13 cellular contexts compared by ENCODE assay signal in the genomic region with DNA sequence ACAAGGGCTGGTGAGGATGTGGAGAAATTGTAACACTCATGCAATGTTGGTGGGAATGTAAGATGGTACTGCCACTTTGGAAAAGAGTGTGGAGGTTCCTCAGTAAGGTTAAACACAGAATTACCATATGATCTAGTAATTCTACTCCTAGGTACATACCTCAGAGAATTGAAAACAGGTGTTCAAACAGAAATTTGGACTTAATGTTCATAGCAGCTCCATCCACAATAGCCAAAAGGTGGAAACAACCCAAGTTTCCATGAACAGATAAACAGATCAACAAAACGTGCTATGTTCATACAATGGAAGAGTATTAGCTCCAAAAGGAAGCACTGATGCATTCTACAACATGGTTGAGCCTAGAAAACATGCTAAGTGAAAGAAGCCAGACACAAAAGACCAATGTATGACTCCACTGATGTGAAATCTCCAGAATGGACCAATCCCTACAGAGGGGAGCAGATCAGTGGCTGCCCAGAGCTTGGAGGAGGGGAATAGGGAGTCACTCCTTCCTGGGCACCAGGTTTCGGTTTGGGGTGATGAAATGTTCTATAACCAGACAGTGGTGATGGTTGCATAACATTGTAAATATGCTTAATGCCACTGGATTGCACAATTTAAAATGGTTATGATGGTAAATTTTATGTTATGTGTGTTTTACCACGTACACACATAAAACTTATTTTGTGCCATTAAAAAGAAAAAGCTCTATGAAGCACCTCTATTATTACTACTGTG. TPM values are rescaled to one million over a fixed set of nuclear protein-coding genes. Genes with fewer than 3 reads are reported as not detected.
A peak's percentile ranks its signal among the peaks of the same experiment; 100 is the strongest.
DNase-seq lines count a peak whose midpoint lies in the region; ATAC-seq, FAIRE-seq and TF ChIP-seq lines count a peak whose summit lies in the region.
"Had no signal": no experiment of that assay in that cellular context is flagged by ENCODE, and none has a peak within 500 bp of the region (broad histone marks: within the 10 kb centered on the region; RNA-seq: fewer than 3 reads in every experiment).

No MANE protein-coding gene starts in this region.

- H3K4me3 ChIP-seq in pancreas: no peak overlapping the region
- H3K4me3 ChIP-seq: lung, Peyer's patch had no signal

- H3K9me3 Mint-ChIP-seq in T-cell: peaks cover 0 to 8% (median 0%) of the 10 kb centered on the region in 3 donors

- WGBS in pancreas, 2 donors: 53 to 56% methylated on average over 3 of the region's 3 CpGs

- peaks cover 0 to 3% (median 0%) of the 10 kb centered on the region in 3 donors for H3K4me1 ChIP-seq in pancreas

- H3K9me3 ChIP-seq in pancreas: no peaks in the 10 kb centered on the region

- H3K27ac ChIP-seq in pancreas: no peak overlapping the region
- H3K27ac ChIP-seq: Peyer's patch had no signal

- intact Hi-C loops in pancreas (cut with DNase I): no loop called here

- peaks cover 4% of the 10 kb centered on the region for H3K36me3 Mint-ChIP-seq in T-cell

- H3K4me1 Mint-ChIP-seq in T-cell: peaks cover 21 to 33% (median 30%) of the 10 kb centered on the region in 3 donors

- no peaks in the 10 kb centered on the region for H3K27me3 ChIP-seq in pancreas

- TF ChIP-seq CTCF in pancreas (IDR thresholded peaks at IDR 0.05): no peak

- CTCF ChIA-PET in T-cell (lab: Charles Lee): interaction anchor here in 1 of 2 donors (1.0 kb wide), 1 partner anchor 33 kb away, joined by 4 read pairs; no protein-coding TSS in a partner anchor

- FAIRE-seq in pancreas (lab: Jason Lieb, UNC): no peak
- FAIRE-seq: GM12892, TTC549 had no signal

- DNase-seq in KG1 (lab: John Stamatoyannopoulos, UW): peak; percentile 29
- peak; percentile 38 for DNase-seq in NCI-H460 (ENCODE audit: extremely low read depth, low read depth)
- DNase-seq in dedifferentiated amniotic fluid mesenchymal stem cell (ENCODE audit: extremely low spot score): peak; percentile 16
- peak in 1 of 6 donors; percentile 28 for DNase-seq in pancreas
- DNase-seq in DMS114 treated with DMSO at 0.1 percent for 48 hours (lab: John Stamatoyannopoulos, UW; ENCODE audit: unreplicated experiment): no peak
- no peak for DNase-seq in NCI-H187 treated with DMSO at 0.1 percent for 48 hours (lab: John Stamatoyannopoulos, UW)
- DNase-seq in T-cell: no peak
- DNase-seq: DMS 273 treated with DMSO at 0.1 percent for 48 hours, Peyer's patch had no signal

- peaks cover 8 to 27% of the 10 kb centered on the region in 2 donors for H3K27me3 Mint-ChIP-seq in T-cell

- peak; percentile 44 to 79 (median 60) for ATAC-seq in pancreas
- ATAC-seq in T-cell (replicated peaks in 1 of 4): no peak

- no peaks in the 10 kb centered on the region for H3K36me3 ChIP-seq in pancreas
- H3K36me3 ChIP-seq: Peyer's patch had no signal

- H3K27ac Mint-ChIP-seq in T-cell: no peak overlapping the region

- POLR2A ChIA-PET in T-cell (lab: Charles Lee): interaction anchor here in 1 of 2 donors (0.6 kb wide), 1 partner anchor 14 kb away, joined by 3 read pairs; no protein-coding TSS in a partner anchor

- H3K4me3 Mint-ChIP-seq in T-cell: no peak overlapping the region

RNA-seq across cellular contexts. Expression of a gene that starts 5.7 kb away (rescaled TPM):
- not detected in 2 replicates for total RNA-seq in NCI-H460 (2014; rRNA removed; shearing (Covaris generic))
- polyA plus RNA-seq in NCI-H460 (2014; cell fraction: nucleus; rRNA removed): not detected in 2 replicates
- 1 to 10 TPM in 3 of 6 donors, under 1 TPM in 3; 0.28 to 1.7 (median 0.90) TPM for total RNA-seq in pancreas
- polyA plus RNA-seq in pancreas: 1 to 10 TPM in 1 of 2 donors, under 1 TPM in 1; 0.99 to 1.7 TPM
- 10 to 100 TPM in 3 of 5 donors, 1 to 10 TPM in 2; 3.1 to 26.0 (median 10.1) TPM for total RNA-seq in T-cell
- total RNA-seq: pulmonary artery endothelial cell had no signal

RNA-seq across cellular contexts. Expression of a gene that starts 24.4 kb away (rescaled TPM):
- total RNA-seq in NCI-H460 (2014; rRNA removed; shearing (Covaris generic)): 0.07 and 0.40 TPM in 2 replicates
- not detected in 2 replicates for polyA plus RNA-seq in NCI-H460 (2014; cell fraction: nucleus; rRNA removed)
- total RNA-seq in pancreas (under 1 TPM in 2 of 6 donors, not detected in 4; 0.09 to 0.18 TPM), T-cell (1 to 10 TPM in 2 of 5 donors, under 1 TPM in 1, not detected in 2; 0.98 to 1.8 (median 1.0) TPM)
- polyA plus RNA-seq in pancreas: under 1 TPM; 0.07 to 0.08 TPM
- total RNA-seq: Peyer's patch, pulmonary artery endothelial cell had no signal

Comparison
In these comparisons a context has a peak if more than half of its experiments do, and no peak if none do; other contexts are left out.
1. DNase-seq: peak in KG1 (single experiment), NCI-H460 (single experiment) and dedifferentiated amniotic fluid mesenchymal stem cell (single experiment); none in DMS114 treated with DMSO at 0.1 percent for 48 hours (single experiment), NCI-H187 treated with DMSO at 0.1 percent for 48 hours (single experiment) and T-cell (0 of 34).
2. ATAC-seq: peak in pancreas (4 of 4); none in T-cell (0 of 4).